1 cellular context compared by ENCODE assay signal in the genomic region with DNA sequence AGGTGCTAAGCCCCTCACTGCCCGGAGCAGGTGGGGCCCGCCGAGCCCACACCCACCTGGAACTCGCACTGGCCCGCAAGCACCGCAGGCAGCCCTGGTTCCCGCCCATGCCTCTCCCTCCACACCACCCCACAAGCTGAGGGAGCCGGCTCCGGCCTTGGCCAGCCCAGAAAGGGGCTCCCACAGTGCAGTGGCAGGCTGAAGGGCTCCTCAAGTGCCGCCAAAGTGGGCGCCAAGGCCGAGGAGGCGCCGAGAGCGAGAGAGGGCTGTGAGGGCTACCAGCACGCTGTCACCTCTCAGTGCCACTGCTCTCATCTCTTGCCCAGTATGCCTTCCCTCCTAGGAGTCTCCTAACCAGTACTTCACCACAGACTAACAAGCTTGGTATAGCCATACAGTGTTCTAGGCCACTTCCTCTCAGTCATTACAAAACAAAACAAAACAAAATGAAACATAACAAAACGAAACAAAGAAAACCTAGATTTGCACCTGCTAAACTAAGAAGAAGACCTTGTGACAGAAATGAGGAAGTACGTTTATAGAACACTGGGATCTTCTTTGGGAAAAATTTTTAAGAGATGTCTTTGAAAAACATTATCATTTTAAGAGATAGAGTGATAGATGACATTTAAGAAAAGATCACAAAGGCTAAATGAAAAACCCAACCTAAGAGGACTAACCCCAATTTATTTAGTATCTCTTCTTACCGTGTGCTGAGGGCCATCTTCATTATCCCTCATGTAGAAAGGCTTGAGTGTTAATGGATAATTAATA.
A peak's percentile ranks its signal among the peaks of the same experiment; 100 is the strongest.
TF ChIP-seq lines count a peak whose summit lies in the region.

No MANE protein-coding gene starts in this region.

TF ChIP-seq in K562, 482 proteins besides CTCF, POLR2A, EP300 and RAD21 (continued from another document):
- peak; percentile 27; the same call in 1 of the 2 replicates for TF ChIP-seq POLR2G (IDR thresholded peaks at IDR 0.05; ENCODE audit: low read depth, low read length)
